Comparison of ENCODE assay signal across 1 cellular context in the genomic region with DNA sequence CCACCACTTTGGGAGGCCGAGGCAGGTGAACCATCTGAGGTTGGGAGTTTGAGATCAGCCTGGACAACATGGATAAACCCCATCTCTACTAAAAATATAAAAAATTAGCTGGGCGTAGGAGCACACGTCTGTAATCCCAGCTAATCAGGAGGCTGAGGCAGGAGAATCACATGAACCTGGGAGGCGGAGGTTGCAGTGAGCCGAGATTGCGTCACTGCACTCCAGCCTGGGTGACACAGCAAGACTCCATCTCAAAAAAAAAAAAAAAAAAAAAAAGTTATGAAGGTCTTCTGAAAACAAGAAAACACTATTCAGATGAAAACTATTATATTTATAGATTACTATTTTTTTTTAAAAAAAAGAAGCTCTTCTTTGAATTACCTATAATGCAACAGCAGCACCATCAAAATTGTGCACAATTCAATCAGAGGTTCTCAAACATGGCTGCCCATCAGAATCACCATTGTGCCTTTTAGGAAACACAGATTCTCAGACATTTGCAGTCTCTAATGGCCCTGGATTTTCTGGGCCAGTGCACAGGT.
TF ChIP-seq lines count a peak whose summit lies in the region.

No MANE protein-coding gene starts in this region.

TF ChIP-seq in IMR-90, 13 proteins besides CTCF, POLR2A, EP300 and RAD21:
- peak; percentile 62; the same call in 1 of the 2 replicates for TF ChIP-seq CEBPB (IDR thresholded peaks at IDR 0.05; ENCODE audit: low read depth, low read length)
